ENCODE assay signal across 10 cellular contexts in genomic region chr15:64836023-64836536, GRCh38. TPM values are rescaled to one million over a fixed set of nuclear protein-coding genes. Genes with fewer than 3 reads are reported as not detected.
A peak's percentile ranks its signal among the peaks of the same experiment; 100 is the strongest.
DNase-seq lines count a peak whose midpoint lies in the region; ATAC-seq and TF ChIP-seq lines count a peak whose summit lies in the region.
"Had no signal": no experiment of that assay in that cellular context is flagged by ENCODE, and none has a peak within 500 bp of the region (broad histone marks: within the 10 kb centered on the region; RNA-seq: fewer than 3 reads in every experiment).

No MANE protein-coding gene starts in this region.

- H3K9me3 Mint-ChIP-seq in stimulated activated naive B cell treated with anti-CD40 and anti-IgM and Interleukin-4, amounts not matched to agents 10 μg/mL and 1 μg/mL and 100 μg/mL, for 72 hours, result peaks cover 0 to 2% of the 10 kb centered on the region in 2 donors

- peak; percentile 5 for TF ChIP-seq CTCF in VCaP (conservative IDR thresholded peaks at IDR 0.05)
- no peak for TF ChIP-seq CTCF in right atrium auricular region (IDR thresholded peaks at IDR 0.05)

- peak; percentile 24 for DNase-seq in NOMO-1 treated with DMSO at 0.1 percent for 48 hours (lab: John Stamatoyannopoulos, UW; ENCODE audit: unreplicated experiment)
- DNase-seq in NOMO-1 treated with dmso at 0.1 percent for 144 hours (lab: John Stamatoyannopoulos, UW; ENCODE audit: unreplicated experiment), result no peak
- DNase-seq in right atrium auricular region (ENCODE audit: low spot score), result no peak
- DNase-seq in stimulated activated naive B cell treated with anti-CD40 and anti-IgM and Interleukin-4, amounts not matched to agents 10 μg/mL and 1 μg/mL and 100 μg/mL, for 72 hours, result no peak

- H3K4me1 Mint-ChIP-seq in stimulated activated naive B cell treated with anti-CD40 and anti-IgM and Interleukin-4, amounts not matched to agents 10 μg/mL and 1 μg/mL and 100 μg/mL, for 72 hours, result peaks cover 24 to 25% of the 10 kb centered on the region in 2 donors

- no peaks in the 10 kb centered on the region for H3K27me3 ChIP-seq in right atrium auricular region
- H3K27me3 ChIP-seq: SJSA1 had no signal

- H3K4me3 Mint-ChIP-seq in stimulated activated naive B cell treated with anti-CD40 and anti-IgM and Interleukin-4, amounts not matched to agents 10 μg/mL and 1 μg/mL and 100 μg/mL, for 72 hours, result peak overlapping the region in 1 of 2 donors; percentile 73

- no peaks in the 10 kb centered on the region for H3K36me3 ChIP-seq in right atrium auricular region
- H3K36me3 ChIP-seq: SJSA1 had no signal

- ATAC-seq in stimulated activated naive B cell treated with anti-CD40 and anti-IgM and Interleukin-4, amounts not matched to agents 10 μg/mL and 1 μg/mL and 100 μg/mL, for 72 hours (replicated peaks), result peak; percentile 2 to 5
- ATAC-seq in HG02981 (IDR thresholded peaks at IDR 0.05; ENCODE audit: unreplicated experiment) (no peak), HG02678 (IDR thresholded peaks at IDR 0.05; ENCODE audit: unreplicated experiment) (no peak), HG03095 (IDR thresholded peaks at IDR 0.05; ENCODE audit: unreplicated experiment) (no peak)

- H3K9me3 ChIP-seq in right atrium auricular region, result no peaks in the 10 kb centered on the region
- H3K9me3 ChIP-seq: SJSA1 had no signal

- peaks cover 0 to 14% of the 10 kb centered on the region in 2 donors for H3K4me1 ChIP-seq in right atrium auricular region

- peaks cover 0 to 4% of the 10 kb centered on the region in 2 donors for H3K36me3 Mint-ChIP-seq in stimulated activated naive B cell treated with anti-CD40 and anti-IgM and Interleukin-4, amounts not matched to agents 10 μg/mL and 1 μg/mL and 100 μg/mL, for 72 hours

- H3K4me3 ChIP-seq in right atrium auricular region, result peak overlapping the region; percentile 11 to 43
- H3K4me3 ChIP-seq: SJSA1 had no signal

- H3K27ac ChIP-seq in VCaP (peak overlapping the region; percentile 55), right atrium auricular region (peak overlapping the region; percentile 80 to 81)
- H3K27ac ChIP-seq: epithelial cell of prostate, SJSA1 had no signal

- H3K27ac Mint-ChIP-seq in stimulated activated naive B cell treated with anti-CD40 and anti-IgM and Interleukin-4, amounts not matched to agents 10 μg/mL and 1 μg/mL and 100 μg/mL, for 72 hours, result peak overlapping the region; percentile 32

- H3K27me3 Mint-ChIP-seq in stimulated activated naive B cell treated with anti-CD40 and anti-IgM and Interleukin-4, amounts not matched to agents 10 μg/mL and 1 μg/mL and 100 μg/mL, for 72 hours, result no peaks in the 10 kb centered on the region

RNA-seq across cellular contexts. Expression of gene PLEKHO2, which starts 5.6 kb away (rescaled TPM):
- 10 to 100 TPM in 1 of 2 donors, 1 to 10 TPM in 1; 6.3 to 19.4 TPM for total RNA-seq in right atrium auricular region

RNA-seq across cellular contexts. Expression of gene PIF1, which starts 10.6 kb away (rescaled TPM):
- total RNA-seq in right atrium auricular region, result under 1 TPM; 0.28 to 0.56 TPM

Comparison
In these comparisons a context has a peak if more than half of its experiments do, and no peak if none do; other contexts are left out.
1. ATAC-seq: peak in stimulated activated naive B cell treated with anti-CD40 and anti-IgM and Interleukin-4, amounts not matched to agents 10 μg/mL and 1 μg/mL and 100 μg/mL, for 72 hours (2 of 2); none in HG02981 (single experiment), HG02678 (single experiment) and HG03095 (single experiment).